Comparison of ENCODE assay signal across 1 cellular context in genomic region chr1:155548706-155549105, GRCh38.
TF ChIP-seq lines count a peak whose summit lies in the region.

No MANE protein-coding gene starts in this region.

TF ChIP-seq in GM23338, 12 proteins besides CTCF, POLR2A, EP300 and RAD21 (continued from another document):
- TF ChIP-seq ZNF462 (CRISPR knock-in tag; IDR thresholded peaks at IDR 0.05) (no peak), ZNF331 (CRISPR knock-in tag; IDR thresholded peaks at IDR 0.05; ENCODE audit: low read depth) (no peak), EZH2phosphoT487 (IDR thresholded peaks at IDR 0.05; ENCODE audit: unreplicated experiment) (no peak)
